Comparison of ENCODE assay signal across 8 cellular contexts in genomic region chr2:16664809-16665745, GRCh38.
A peak's percentile ranks its signal among the peaks of the same experiment; 100 is the strongest.
DNase-seq lines count a peak whose midpoint lies in the region; ATAC-seq lines count a peak whose summit lies in the region.

No MANE protein-coding gene starts in this region.

- peak overlapping the region; percentile 65 for H3K9ac ChIP-seq in mucosa of stomach (ENCODE audit: low read length)

- H3K4me3 Mint-ChIP-seq in central memory CD8-positive, alpha-beta T cell: peak overlapping the region; percentile 82

- no peak for DNase-seq in central memory CD8-positive, alpha-beta T cell (ENCODE audit: low spot score in 2 of 2)
- DNase-seq in iPS-NIHi11 (ENCODE audit: low spot score): no peak
- no peak for DNase-seq in GM19240 (ENCODE audit: insufficient read length, low spot score)
- no peak for DNase-seq in activated CD8-positive, alpha-beta memory T cell treated with anti-CD3 and anti-CD28 coated beads, Interleukin-2, amount 50 U/mL, for 4 hours

- H3K27me3 ChIP-seq in mucosa of stomach (ENCODE audit: control insufficient read depth, insufficient read depth, low read length): peaks cover 22% of the 10 kb centered on the region

- H3K4me1 Mint-ChIP-seq in central memory CD8-positive, alpha-beta T cell: peaks cover 38% of the 10 kb centered on the region

- peaks cover 7% of the 10 kb centered on the region for H3K36me3 Mint-ChIP-seq in central memory CD8-positive, alpha-beta T cell (ENCODE audit: insufficient read depth)

- ATAC-seq in GM18520 (IDR thresholded peaks at IDR 0.05; ENCODE audit: unreplicated experiment) (peak; percentile 4), HG03342 (IDR thresholded peaks at IDR 0.05; ENCODE audit: unreplicated experiment) (peak; percentile 13), GM18870 (IDR thresholded peaks at IDR 0.05; ENCODE audit: unreplicated experiment) (no peak)
- ATAC-seq in central memory CD8-positive, alpha-beta T cell (replicated peaks; ENCODE audit: extremely low read depth, poor library complexity, severe bottlenecking): no peak

- no peaks in the 10 kb centered on the region for H3K9me3 ChIP-seq in mucosa of stomach (ENCODE audit: control insufficient read depth, low read length)

- no peaks in the 10 kb centered on the region for H3K36me3 ChIP-seq in mucosa of stomach (ENCODE audit: control insufficient read depth, insufficient read depth, low read length)

- peaks cover 50% of the 10 kb centered on the region for H3K27me3 Mint-ChIP-seq in central memory CD8-positive, alpha-beta T cell

- H3K9me3 Mint-ChIP-seq in central memory CD8-positive, alpha-beta T cell: no peaks in the 10 kb centered on the region

- peaks cover 11% of the 10 kb centered on the region for H3K4me1 ChIP-seq in mucosa of stomach (ENCODE audit: control insufficient read depth, insufficient read depth, low read length)

- peak overlapping the region; percentile 62 for H3K4me3 ChIP-seq in mucosa of stomach (ENCODE audit: low read length)

- H3K27ac Mint-ChIP-seq in central memory CD8-positive, alpha-beta T cell (ENCODE audit: low read depth): peak overlapping the region; percentile 92

Comparison
In these comparisons a context has a peak if more than half of its experiments do, and no peak if none do; other contexts are left out.
1. ATAC-seq: peak in GM18520 (single experiment) and HG03342 (single experiment); none in central memory CD8-positive, alpha-beta T cell (single experiment) and GM18870 (single experiment).